ENCODE assay signal across 18 cellular contexts in the genomic region with DNA sequence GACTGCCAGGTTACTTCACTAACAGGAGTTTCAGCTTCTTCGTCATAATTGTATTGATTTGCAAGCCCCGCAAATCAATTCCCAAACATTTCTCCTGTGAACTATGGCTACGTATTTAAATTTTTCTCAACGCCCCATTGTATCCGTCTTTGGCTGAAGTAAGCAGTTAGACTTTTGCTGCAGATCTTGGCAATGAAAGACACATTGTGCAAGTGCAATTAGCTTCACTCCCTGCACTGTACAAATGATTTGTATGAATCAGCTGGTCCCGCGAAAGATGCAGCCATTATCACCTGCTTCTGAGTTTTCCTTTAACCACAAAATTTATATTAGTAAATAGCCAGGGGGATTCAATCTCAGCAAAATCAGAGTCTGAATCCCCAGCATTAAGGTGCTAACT.
DNase-seq lines count a peak whose midpoint lies in the region; TF ChIP-seq lines count a peak whose summit lies in the region.
"Had no signal": no experiment of that assay in that cellular context is flagged by ENCODE, and none has a peak within 500 bp of the region (broad histone marks: within the 10 kb centered on the region; RNA-seq: fewer than 3 reads in every experiment).

No MANE protein-coding gene starts in this region.

- H3K9me2 ChIP-seq in neural cell (ENCODE audit: insufficient read depth, low read length): no peaks in the 10 kb centered on the region

- no peak for TF ChIP-seq CTCF in AG10803 (conservative IDR thresholded peaks at IDR 0.05; ENCODE audit: low read length)
- TF ChIP-seq CTCF in fibroblast of mammary gland (conservative IDR thresholded peaks at IDR 0.05; ENCODE audit: control insufficient read depth, insufficient read depth, low read depth, low read length): no peak
- TF ChIP-seq CTCF in neural cell (IDR thresholded peaks at IDR 0.05; ENCODE audit: poor library complexity, severe bottlenecking): no peak

- TF ChIP-seq EP300 in neural cell (conservative IDR thresholded peaks at IDR 0.05; ENCODE audit: poor library complexity, severe bottlenecking): no peak

- H3K79me2 ChIP-seq in neural cell (replicated peaks; ENCODE audit: insufficient read depth, low read length): no peaks in the 10 kb centered on the region

- H3F3A ChIP-seq in neural cell (ENCODE audit: insufficient read depth, low read length, poor library complexity, severe bottlenecking): no peaks in the 10 kb centered on the region

- H2AFZ ChIP-seq in neural cell (ENCODE audit: low read depth, low read length): no peak overlapping the region

- POLR2A ChIA-PET in HEK293T (lab: Yijun Ruan, JAX): no interaction called here

- TF ChIP-seq RAD21 in neural cell (conservative IDR thresholded peaks at IDR 0.05): no peak

- peak overlapping the region; percentile 44 for H3K4me2 ChIP-seq in neural cell (ENCODE audit: low read length)

- H3K9ac ChIP-seq in neural cell (ENCODE audit: low read length): peak overlapping the region; percentile 65

- DNase-seq in AG10803 (ENCODE audit: low read depth) (peak; percentile 27), NCI-H526 treated with DMSO at 0.1 percent for 48 hours (lab: John Stamatoyannopoulos, UW) (peak; percentile 3), fibroblast of mammary gland (ENCODE audit: low read depth) (peak; percentile 5), HEK293T (ENCODE audit: extremely low spot score) (no peak), NCI-H524 treated with DMSO at 0.1 percent for 48 hours (lab: John Stamatoyannopoulos, UW) (no peak)
- DNase-seq in activated CD4-positive, alpha-beta T cell treated with anti-CD3 and anti-CD28 coated beads for 1 hour: no peak
- DNase-seq: BE2C; C1 segment of cervical spinal cord; CD4-positive, CD25-positive, alpha-beta regulatory T cell; CD8-positive, alpha-beta memory T cell; COR-L47; DMS 273 treated with DMSO at 0.1 percent for 48 hours; DMS53; DND-41; EL had no signal

- H3K36me3 ChIP-seq in neural cell (ENCODE audit: insufficient read depth, low read length): no peaks in the 10 kb centered on the region
- H3K36me3 ChIP-seq: BE2C, HAP-1 had no signal

- H3K27ac ChIP-seq in neural cell (ENCODE audit: low read length): peak overlapping the region; percentile 95

- no peaks in the 10 kb centered on the region for H4K20me1 ChIP-seq in neural cell (ENCODE audit: insufficient read depth)

- no peaks in the 10 kb centered on the region for H3K9me3 ChIP-seq in neural cell (ENCODE audit: low read length)
- H3K9me3 ChIP-seq: BE2C, HAP-1 had no signal

- CTCF ChIA-PET in HEK293T (lab: Yijun Ruan, JAX): no interaction called here

- H3K27me3 ChIP-seq in neural cell (ENCODE audit: insufficient read depth, low read depth, low read length): no peaks in the 10 kb centered on the region
- H3K27me3 ChIP-seq: BE2C had no signal

- H3K4me3 ChIP-seq in AG10803 (ENCODE audit: low read length) (no peak overlapping the region), fibroblast of mammary gland (ENCODE audit: control insufficient read depth, low read depth, low read length) (no peak overlapping the region), neural cell (ENCODE audit: low read length) (peak overlapping the region; percentile 29)
- H3K4me3 ChIP-seq: GM12878, HAP-1 had no signal

TF ChIP-seq in neural cell, 6 proteins besides CTCF, POLR2A, EP300 and RAD21:
- TF ChIP-seq MXI1 (conservative IDR thresholded peaks at IDR 0.05; ENCODE audit: poor library complexity, severe bottlenecking): no peak
- TF ChIP-seq SMC3 (conservative IDR thresholded peaks at IDR 0.05; ENCODE audit: poor library complexity): no peak
- TF ChIP-seq REST (IDR thresholded peaks at IDR 0.05; ENCODE audit: borderline replicate concordance): no peak
- no peak for TF ChIP-seq POLR2AphosphoS5 (IDR thresholded peaks at IDR 0.05)
- TF ChIP-seq EZH2 (IDR thresholded peaks at IDR 0.05; ENCODE audit: borderline replicate concordance, insufficient read depth, low read length, poor library complexity, severe bottlenecking): no peak

TF ChIP-seq in HEK293T, 16 proteins besides CTCF, POLR2A, EP300 and RAD21:
- no peak for TF ChIP-seq CTBP1 (IDR thresholded peaks at IDR 0.05; ENCODE audit: borderline replicate concordance)

Comparison
In these comparisons a context has a peak if more than half of its experiments do, and no peak if none do; other contexts are left out.
1. DNase-seq: peak in AG10803 (single experiment), NCI-H526 treated with DMSO at 0.1 percent for 48 hours (single experiment) and fibroblast of mammary gland (single experiment); none in HEK293T (single experiment), activated CD4-positive, alpha-beta T cell treated with anti-CD3 and anti-CD28 coated beads for 1 hour (single experiment) and NCI-H524 treated with DMSO at 0.1 percent for 48 hours (single experiment).